ENCODE assay signal across 6 cellular contexts in genomic region chr6:41073968-41074691, GRCh38. TPM values are rescaled to one million over a fixed set of nuclear protein-coding genes. Genes with fewer than 3 reads are reported as not detected.
DNase-seq lines count a peak whose midpoint lies in the region; ATAC-seq and TF ChIP-seq lines count a peak whose summit lies in the region.

No MANE protein-coding gene starts in this region.

- CTCF ChIA-PET in OCI-LY7 (lab: Charles Lee; ENCODE audit: unreplicated experiment), result no interaction called here

- intact Hi-C loops in OCI-LY7 (cut with micrococcal nuclease; ENCODE audit: unreplicated experiment) (loop anchor here (2.0 to 5.0 kb wide), 5 partner anchors 109 to 658 kb away; partner anchors contain the start of genes FOXP4 and TREML2), testis (cut with DNase I; ENCODE audit: low total_unique reads) (no loop called here)

- no peak for TF ChIP-seq CTCF in OCI-LY7 (conservative IDR thresholded peaks at IDR 0.05; ENCODE audit: low read length)
- TF ChIP-seq CTCF in fibroblast of villous mesenchyme (IDR thresholded peaks at IDR 0.05; ENCODE audit: insufficient read depth, low read depth, low read length), result no peak
- no peak for TF ChIP-seq CTCF in testis (IDR thresholded peaks at IDR 0.05)

- H3K4me2 ChIP-seq in OCI-LY7 (ENCODE audit: low read length), result peak overlapping the region; percentile 97

- peak overlapping the region; percentile 92 for H3K27ac ChIP-seq in OCI-LY7 (ENCODE audit: low read depth, low read length, poor library complexity, severe bottlenecking)
- peak overlapping the region; percentile 98 to 100 for H3K27ac ChIP-seq in testis

- POLR2A ChIA-PET in OCI-LY7 (lab: Charles Lee), result interaction anchor here (1.0 to 1.3 kb wide), 2 partner anchors 13 to 123 kb away, joined by 3 read pairs; no protein-coding TSS in a partner anchor

- no peak for TF ChIP-seq POLR2A in testis (IDR thresholded peaks at IDR 0.05)

- no peak overlapping the region for H2AFZ ChIP-seq in OCI-LY7 (ENCODE audit: low read length)

- BruUV-seq in OCI-LY7 (replicated peaks; lab: Mats Ljungman, UMichigan), result TSS peak; percentile 72

- H3K36me3 ChIP-seq in OCI-LY7 (ENCODE audit: insufficient read depth, low read length), result peaks cover 64% of the 10 kb centered on the region
- no peaks in the 10 kb centered on the region for H3K36me3 ChIP-seq in testis (ENCODE audit: low read depth, missing control alignments)

- H3K4me3 ChIP-seq in OCI-LY7 (ENCODE audit: low read depth, low read length, poor library complexity, severe bottlenecking) (peak overlapping the region; percentile 97), fibroblast of villous mesenchyme (ENCODE audit: low read depth, low read length) (peak overlapping the region; percentile 88), testis (peak overlapping the region; percentile 91 to 92)

- no peaks in the 10 kb centered on the region for H3K9me2 ChIP-seq in OCI-LY7 (ENCODE audit: insufficient read depth, low read length)

- H3K79me2 ChIP-seq in OCI-LY7 (ENCODE audit: insufficient read depth, low read depth, low read length), result peaks cover 76% of the 10 kb centered on the region

- in situ Hi-C loops in G401 (cut with HindIII; ENCODE audit: low sequenced_read_pairs), result no loop called here

- H4K20me1 ChIP-seq in OCI-LY7 (ENCODE audit: insufficient read depth, low read length), result peaks cover 24% of the 10 kb centered on the region; the same call in 1 of the 2 replicates

- DNase-seq in G401 (ENCODE audit: low spot score) (peak; percentile 53), OCI-LY7 (ENCODE audit: low spot score) (no peak), fibroblast of villous mesenchyme (ENCODE audit: low read depth) (peak; percentile 56), testis (no peak), NCI-H774 (lab: John Stamatoyannopoulos, UW) (no peak)

- no peaks in the 10 kb centered on the region for H3K27me3 ChIP-seq in testis

- WGBS in testis, 2 donors, result 1 to 4% methylated on average over 11 of the region's 11 CpGs

- ATAC-seq in HG03095 (IDR thresholded peaks at IDR 0.05; ENCODE audit: unreplicated experiment), result no peak

- peaks cover 57% of the 10 kb centered on the region for H3K4me1 ChIP-seq in OCI-LY7 (ENCODE audit: insufficient read depth, low read length, poor library complexity, severe bottlenecking)
- peaks cover 16% of the 10 kb centered on the region for H3K4me1 ChIP-seq in testis

- H3K9me3 ChIP-seq in OCI-LY7 (ENCODE audit: low read length), result no peaks in the 10 kb centered on the region
- no peaks in the 10 kb centered on the region for H3K9me3 ChIP-seq in testis

RNA-seq across cellular contexts. Expression of gene NFYA, which starts 1.4 kb away (rescaled TPM):
- total RNA-seq in G401 (2014; rRNA removed; shearing (Covaris generic)), result 21.2 and 26.8 TPM in 2 replicates
- 23.5 and 29.5 TPM in 2 replicates for total RNA-seq in OCI-LY7 (2014; rRNA removed; shearing (Covaris generic))
- 46.4 and 47.9 TPM in 2 replicates for total RNA-seq in OCI-LY7 (2022)
- 7.7 and 10.4 TPM in 2 replicates for total RNA-seq in fibroblast of villous mesenchyme
- total RNA-seq in testis, result 10 to 100 TPM; 70.6 to 82.0 TPM
- polyA plus RNA-seq in testis (ENCODE audit: insufficient read depth, low read depth, low replicate concordance), result 87.7 TPM

RNA-seq across cellular contexts. Expression of gene OARD1, which starts 2.0 kb away (rescaled TPM):
- total RNA-seq in G401 (2014; rRNA removed; shearing (Covaris generic)), result 8.7 and 14.8 TPM in 2 replicates
- 19.5 and 21.0 TPM in 2 replicates for total RNA-seq in OCI-LY7 (2014; rRNA removed; shearing (Covaris generic))
- 41.6 and 47.9 TPM in 2 replicates for total RNA-seq in OCI-LY7 (2022)
- 3.2 and 4.7 TPM in 2 replicates for total RNA-seq in fibroblast of villous mesenchyme
- total RNA-seq in testis, result 10 to 100 TPM; 47.6 to 55.8 TPM
- 90.8 TPM for polyA plus RNA-seq in testis (ENCODE audit: insufficient read depth, low read depth, low replicate concordance)

RNA-seq across cellular contexts. Expression of gene APOBEC2, which starts 21.1 kb away (rescaled TPM):
- not detected in 2 replicates for total RNA-seq in G401 (2014; rRNA removed; shearing (Covaris generic))
- not detected in 2 replicates for total RNA-seq in OCI-LY7 (2014; rRNA removed; shearing (Covaris generic))
- total RNA-seq in OCI-LY7 (2022) (not detected in 2 replicates), fibroblast of villous mesenchyme (not detected in 2 replicates), testis (1 to 10 TPM in 1 of 2 donors, under 1 TPM in 1; 0.87 to 1.2 TPM)
- polyA plus RNA-seq in testis (ENCODE audit: insufficient read depth, low read depth, low replicate concordance), result 8.5 TPM

RNA-seq across cellular contexts. Expression of gene TSPO2, which starts 31.9 kb away (rescaled TPM):
- not detected in 2 replicates for total RNA-seq in G401 (2014; rRNA removed; shearing (Covaris generic))
- not detected in 2 replicates for total RNA-seq in OCI-LY7 (2014; rRNA removed; shearing (Covaris generic))
- not detected in 2 replicates for total RNA-seq in OCI-LY7 (2022)
- not detected in 2 replicates for total RNA-seq in fibroblast of villous mesenchyme
- total RNA-seq in testis, result not detected
- polyA plus RNA-seq in testis (ENCODE audit: insufficient read depth, low read depth, low replicate concordance), result not detected

RNA-seq across cellular contexts. Expression of gene UNC5CL, which starts 35.1 kb away (rescaled TPM):
- total RNA-seq in G401 (2014; rRNA removed; shearing (Covaris generic)), result 0.71 TPM in 1 of 2 replicates, not detected in the other
- 0.62 and 0.85 TPM in 2 replicates for total RNA-seq in OCI-LY7 (2014; rRNA removed; shearing (Covaris generic))
- total RNA-seq in OCI-LY7 (2022) (0.49 and 0.63 TPM in 2 replicates), fibroblast of villous mesenchyme (under 0.01 TPM in 2 replicates), testis (1 to 10 TPM; 2.0 to 3.2 TPM)
- 3.1 TPM for polyA plus RNA-seq in testis (ENCODE audit: insufficient read depth, low read depth, low replicate concordance)

Comparison
In these comparisons a context has a peak if more than half of its experiments do, and no peak if none do; other contexts are left out.
1. DNase-seq: peak in G401 (single experiment) and fibroblast of villous mesenchyme (single experiment); none in OCI-LY7 (single experiment), testis (single experiment) and NCI-H774 (single experiment).
2. Peak in every context shown above with its lines, with median percentiles within 50 percentile points of each other: H3K4me3 ChIP-seq.